ENCODE assay signal across 9 cellular contexts in the genomic region with DNA sequence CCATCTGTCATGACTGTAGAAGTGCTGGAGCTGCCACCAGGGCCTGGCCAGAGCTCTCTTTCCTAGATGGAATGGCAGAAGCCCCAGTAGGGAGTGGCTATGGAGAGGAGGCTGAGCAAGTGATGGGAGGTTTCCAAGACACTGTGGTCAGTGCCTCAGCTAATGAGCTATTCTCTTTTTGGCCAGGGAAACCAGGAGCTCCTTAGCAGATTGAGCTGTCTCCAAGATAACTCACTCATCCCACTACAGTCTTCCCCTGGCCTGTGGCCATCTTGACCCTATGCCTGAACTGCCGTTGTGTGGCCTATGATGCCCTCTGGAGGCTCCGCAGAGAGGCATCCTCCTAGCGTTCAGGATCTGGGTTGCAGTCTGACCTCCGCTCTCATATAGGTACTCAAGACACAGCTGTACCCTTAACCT.
DNase-seq lines count a peak whose midpoint lies in the region; ATAC-seq, FAIRE-seq and TF ChIP-seq lines count a peak whose summit lies in the region.
"Had no signal": no experiment of that assay in that cellular context is flagged by ENCODE, and none has a peak within 500 bp of the region (broad histone marks: within the 10 kb centered on the region; RNA-seq: fewer than 3 reads in every experiment).

No MANE protein-coding gene starts in this region.

- no peaks in the 10 kb centered on the region for H3K9me3 Mint-ChIP-seq in GM23338
- H3K9me3 Mint-ChIP-seq in activated T-cell treated with anti-CD3 and anti-CD28 coated beads, Interleukin-2, amount 50 U/mL, for 72 hours = no peaks in the 10 kb centered on the region
- H3K9me3 Mint-ChIP-seq: naive thymus-derived CD8-positive, alpha-beta T cell had no signal

- TF ChIP-seq POLR2A in Peyer's patch (IDR thresholded peaks at IDR 0.05) = no peak

- H3K4me1 Mint-ChIP-seq in GM23338 (peaks cover 6% of the 10 kb centered on the region), T-helper 17 cell (peaks cover 2% of the 10 kb centered on the region)
- H3K4me1 Mint-ChIP-seq in activated T-cell treated with anti-CD3 and anti-CD28 coated beads, Interleukin-2, amount 50 U/mL, for 72 hours (ENCODE audit: low read depth) = no peaks in the 10 kb centered on the region

- H3K27ac Mint-ChIP-seq in GM23338 (no peak overlapping the region; the same call in 1 of the 2 replicates), T-helper 17 cell (no peak overlapping the region)
- H3K27ac Mint-ChIP-seq in activated T-cell treated with anti-CD3 and anti-CD28 coated beads, Interleukin-2, amount 50 U/mL, for 72 hours = no peak overlapping the region

- H3K27ac ChIP-seq in GM23338 (ENCODE audit: low read depth) (no peak overlapping the region), Peyer's patch (no peak overlapping the region), small intestine (ENCODE audit: low read depth in 1 of 2, low read length in 1 of 2) (no peak overlapping the region)

- no peaks in the 10 kb centered on the region for H3K79me2 ChIP-seq in GM23338 (replicated peaks; ENCODE audit: insufficient read depth)

- H3K27me3 ChIP-seq in GM23338 (ENCODE audit: insufficient read depth) (no peaks in the 10 kb centered on the region), Peyer's patch (no peaks in the 10 kb centered on the region), small intestine (ENCODE audit: control insufficient read depth in 2 of 2, insufficient read depth in 2 of 2, low read length in 2 of 2) (no peaks in the 10 kb centered on the region)

- H3K4me1 ChIP-seq in GM23338 (ENCODE audit: insufficient read depth) (no peaks in the 10 kb centered on the region), Peyer's patch (peaks cover 0 to 17% (median 0%) of the 10 kb centered on the region in 4 donors), small intestine (ENCODE audit: control insufficient read depth in 2 of 2, insufficient read depth in 1 of 2, low read depth in 1 of 2, low read length in 1 of 2) (peaks cover 3 to 6% of the 10 kb centered on the region in 2 donors)

- H3K4me3 Mint-ChIP-seq in GM23338 (no peak overlapping the region), T-helper 17 cell (no peak overlapping the region)
- no peak overlapping the region for H3K4me3 Mint-ChIP-seq in activated T-cell treated with anti-CD3 and anti-CD28 coated beads, Interleukin-2, amount 50 U/mL, for 72 hours
- H3K4me3 Mint-ChIP-seq: naive thymus-derived CD8-positive, alpha-beta T cell had no signal

- no peak overlapping the region for H3K4me2 ChIP-seq in GM23338

- H3K4me3 ChIP-seq in GM23338 (no peak overlapping the region), Peyer's patch (no peak overlapping the region), small intestine (ENCODE audit: low read depth in 1 of 2, low read length in 2 of 2) (no peak overlapping the region)

- no peaks in the 10 kb centered on the region for H3F3A ChIP-seq in GM23338 (replicated peaks; ENCODE audit: low read depth)

- DNase-seq in GM23338 (ENCODE audit: low spot score) (peak; percentile 79), Peyer's patch (peak; percentile 16 to 66 (median 61)), globus pallidus (ENCODE audit: low spot score) (peak; percentile 66), small intestine (peak; percentile 59), SIG-M5 treated with dmso at 0.1 percent for 504 hours (lab: John Stamatoyannopoulos, UW; ENCODE audit: unreplicated experiment) (no peak), T-helper 17 cell (no peak)
- no peak for DNase-seq in activated T-cell treated with anti-CD3 and anti-CD28 coated beads, Interleukin-2, amount 50 U/mL, for 72 hours
- DNase-seq: naive thymus-derived CD8-positive, alpha-beta T cell had no signal

- H3K9me3 ChIP-seq in Peyer's patch = no peaks in the 10 kb centered on the region
- no peaks in the 10 kb centered on the region for H3K9me3 ChIP-seq in small intestine (ENCODE audit: control insufficient read depth, low read depth)
- H3K9me3 ChIP-seq in T-helper 17 cell (ENCODE audit: control insufficient read depth, low read length, poor library complexity, severe bottlenecking) = no peaks in the 10 kb centered on the region

- ATAC-seq in GM23338 (peak; percentile 99), HG03378 (IDR thresholded peaks at IDR 0.05; ENCODE audit: unreplicated experiment) (no peak), T-helper 17 cell (no peak)
- ATAC-seq in activated T-cell treated with anti-CD3 and anti-CD28 coated beads, Interleukin-2, amount 50 U/mL, for 72 hours (replicated peaks in 1 of 2) = no peak
- ATAC-seq: naive thymus-derived CD8-positive, alpha-beta T cell had no signal

- H3K9me2 ChIP-seq in GM23338 (ENCODE audit: insufficient read depth) = no peaks in the 10 kb centered on the region

- H3K27me3 Mint-ChIP-seq in GM23338 (ENCODE audit: insufficient read depth, low read depth, poor library complexity) (peaks cover 4% of the 10 kb centered on the region), T-helper 17 cell (no peaks in the 10 kb centered on the region)
- no peaks in the 10 kb centered on the region for H3K27me3 Mint-ChIP-seq in activated T-cell treated with anti-CD3 and anti-CD28 coated beads, Interleukin-2, amount 50 U/mL, for 72 hours (ENCODE audit: low read depth)
- H3K27me3 Mint-ChIP-seq: naive thymus-derived CD8-positive, alpha-beta T cell had no signal

- no peaks in the 10 kb centered on the region for H3K36me3 ChIP-seq in GM23338 (ENCODE audit: insufficient read depth)
- peaks cover 0 to 6% (median 0%) of the 10 kb centered on the region in 3 donors for H3K36me3 ChIP-seq in Peyer's patch
- H3K36me3 ChIP-seq in small intestine (ENCODE audit: control insufficient read depth in 2 of 2, insufficient read depth in 2 of 2, low read length in 2 of 2) = no peaks in the 10 kb centered on the region

- TF ChIP-seq CTCF in GM23338 (conservative IDR thresholded peaks at IDR 0.05; ENCODE audit: low read depth in 2 of 2) = peak; percentile 62 to 90
- TF ChIP-seq CTCF in Peyer's patch (IDR thresholded peaks at IDR 0.05) = peak in 4 of 6 experiments; percentile 41 to 78 (median 70)

- no peak overlapping the region for H2AFZ ChIP-seq in GM23338

- peaks cover 21% of the 10 kb centered on the region for H3K36me3 Mint-ChIP-seq in GM23338 (ENCODE audit: low read depth)
- peaks cover 0 to 3% of the 10 kb centered on the region in 2 donors for H3K36me3 Mint-ChIP-seq in activated T-cell treated with anti-CD3 and anti-CD28 coated beads, Interleukin-2, amount 50 U/mL, for 72 hours (ENCODE audit: insufficient read depth in 2 of 2)
- peaks cover 6% of the 10 kb centered on the region for H3K36me3 Mint-ChIP-seq in T-helper 17 cell (ENCODE audit: low read depth)

- 55 to 74% (median 60%) methylated on average over 4 of the region's 4 CpGs for WGBS in small intestine, 3 donors

- no peak for FAIRE-seq in small intestine (lab: Jason Lieb, UNC)

- no peaks in the 10 kb centered on the region; the same call in none of the 2 replicates for H4K20me1 ChIP-seq in GM23338 (replicated peaks; ENCODE audit: insufficient read depth)

TF ChIP-seq in GM23338, 12 proteins besides CTCF, POLR2A, EP300 and RAD21 (continues in another document):
- TF ChIP-seq NANOG (IDR thresholded peaks at IDR 0.05; ENCODE audit: borderline replicate concordance) (no peak), STAT1 (IDR thresholded peaks at IDR 0.05; ENCODE audit: unreplicated experiment) (no peak)

Comparison
In these comparisons a context has a peak if more than half of its experiments do, and no peak if none do; other contexts are left out.
1. DNase-seq: peak in GM23338 (single experiment), Peyer's patch (3 of 3), globus pallidus (single experiment) and small intestine (single experiment); none in SIG-M5 treated with dmso at 0.1 percent for 504 hours (single experiment), activated T-cell treated with anti-CD3 and anti-CD28 coated beads, Interleukin-2, amount 50 U/mL, for 72 hours (0 of 2) and T-helper 17 cell (0 of 3).